10 cellular contexts compared by ENCODE assay signal in the genomic region with DNA sequence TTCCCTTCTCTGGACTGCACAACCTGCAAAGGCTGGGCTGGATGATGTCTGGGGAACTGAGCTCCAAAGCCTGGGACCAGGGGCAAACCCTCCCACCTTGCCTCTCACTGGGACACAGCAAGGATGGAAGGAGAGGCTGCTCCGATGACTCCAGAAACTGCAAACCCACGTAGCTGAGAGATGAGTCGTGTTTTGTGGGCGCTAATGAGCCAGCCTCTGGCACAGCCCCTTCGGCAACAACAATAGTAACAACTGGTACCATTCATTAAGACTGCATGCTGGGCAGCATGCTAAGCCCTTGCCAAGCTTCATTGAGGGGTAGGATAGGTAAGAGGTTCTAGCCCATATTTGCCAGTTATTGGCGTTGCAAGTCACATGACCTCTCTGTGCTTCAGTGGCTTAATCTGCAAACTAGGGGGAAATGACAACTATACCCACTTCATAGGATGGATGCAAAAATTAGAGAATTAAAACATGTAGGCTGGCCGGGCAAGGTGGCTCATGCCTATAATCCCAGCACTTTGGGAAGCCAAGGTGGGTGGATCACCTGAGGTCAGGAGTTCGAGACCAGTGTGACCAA.
DNase-seq lines count a peak whose midpoint lies in the region; ATAC-seq, FAIRE-seq and TF ChIP-seq lines count a peak whose summit lies in the region.
"Had no signal": no experiment of that assay in that cellular context is flagged by ENCODE, and none has a peak within 500 bp of the region (broad histone marks: within the 10 kb centered on the region; RNA-seq: fewer than 3 reads in every experiment).

No MANE protein-coding gene starts in this region.

- peak in 10 of 14 donors; percentile 14 to 68 (median 48) for DNase-seq in C1 segment of cervical spinal cord (lab: John Stamatoyannopoulos, UW)
- DNase-seq in M059J (ENCODE audit: low read depth) = peak; percentile 73
- DNase-seq in bronchial epithelial cell (ENCODE audit: low read depth) = peak; percentile 75
- peak; percentile 82 for DNase-seq in medulla oblongata (ENCODE audit: extremely low spot score)
- no peak for DNase-seq in central memory CD4-positive, alpha-beta T cell
- DNase-seq in activated CD8-positive, alpha-beta memory T cell treated with anti-CD3 and anti-CD28 coated beads for 24 hours = no peak
- DNase-seq in NCI-H510A treated with DMSO at 0.1 percent for 48 hours (lab: John Stamatoyannopoulos, UW) = no peak
- DNase-seq: activated B cell treated with CpG ODN at 0.5 μM for 24 hours, activated gamma-delta T cell had no signal

- H3K4me3 ChIP-seq in bronchial epithelial cell (ENCODE audit: low read depth, low read length) = no peak overlapping the region

- no peak for TF ChIP-seq CTCF in bronchial epithelial cell (IDR thresholded peaks at IDR 0.05; ENCODE audit: insufficient read depth, low read length, severe bottlenecking)

- no peaks in the 10 kb centered on the region for H3K27me3 ChIP-seq in bronchial epithelial cell (ENCODE audit: control insufficient read depth, insufficient read depth, low read length)

- no peak for ATAC-seq in GM18511 (IDR thresholded peaks at IDR 0.05; ENCODE audit: unreplicated experiment)

- peaks cover 22% of the 10 kb centered on the region for H3K36me3 ChIP-seq in bronchial epithelial cell (ENCODE audit: control insufficient read depth, insufficient read depth, low read length)

- FAIRE-seq in bronchial epithelial cell (lab: Jason Lieb, UNC) = peak; percentile 76

Comparison
In these comparisons a context has a peak if more than half of its experiments do, and no peak if none do; other contexts are left out.
1. DNase-seq: peak in C1 segment of cervical spinal cord (10 of 14), M059J (single experiment), bronchial epithelial cell (single experiment) and medulla oblongata (single experiment); none in central memory CD4-positive, alpha-beta T cell (single experiment), activated CD8-positive, alpha-beta memory T cell treated with anti-CD3 and anti-CD28 coated beads for 24 hours (single experiment) and NCI-H510A treated with DMSO at 0.1 percent for 48 hours (single experiment).